1 cellular context compared by ENCODE assay signal in genomic region chr22:19432092-19432844, GRCh38.
TF ChIP-seq lines count a peak whose summit lies in the region.

TSS of gene MRPL40 (plus strand) at chr22:19432545. CDS start at chr22:19432555, 10 bp downstream.

TF ChIP-seq in K562, 482 proteins besides CTCF, POLR2A, EP300 and RAD21 (continued from another document and continues in another):
- TF ChIP-seq GMEB1 (CRISPR knock-in tag; IDR thresholded peaks at IDR 0.05): peak; percentile 100
- TF ChIP-seq POLR2B (IDR thresholded peaks at IDR 0.05; ENCODE audit: low read depth, partially characterized antibody): no peak
- TF ChIP-seq STAG1 (CRISPR knock-in tag; IDR thresholded peaks at IDR 0.05; ENCODE audit: borderline replicate concordance): no peak
- peak; percentile 94 for TF ChIP-seq REST (CRISPR knock-in tag; IDR thresholded peaks at IDR 0.05; ENCODE audit: low read depth)
- no peak for TF ChIP-seq FOXA1 (IDR thresholded peaks at IDR 0.05; ENCODE audit: borderline replicate concordance)
- no peak for TF ChIP-seq POLR2AphosphoS5 (IDR thresholded peaks at IDR 0.05; ENCODE audit: control insufficient read depth, insufficient read depth, low read depth, low read length)
- TF ChIP-seq UBTF (IDR thresholded peaks at IDR 0.05; ENCODE audit: borderline replicate concordance in 1 of 2, low read depth in 2 of 2, low read length in 2 of 2): no peak
- TF ChIP-seq ZNF263 (CRISPR knock-in tag; IDR thresholded peaks at IDR 0.05; ENCODE audit: borderline replicate concordance): no peak
- no peak for TF ChIP-seq NFE2 (IDR thresholded peaks at IDR 0.05; ENCODE audit: low read depth)
- peak; percentile 98 for TF ChIP-seq CGGBP1 (CRISPR knock-in tag; IDR thresholded peaks at IDR 0.05)
- no peak for TF ChIP-seq BCLAF1 (IDR thresholded peaks at IDR 0.05; ENCODE audit: borderline replicate concordance in 1 of 2, control insufficient read depth in 1 of 2, low read depth in 2 of 2, low read length in 1 of 2)
- no peak for TF ChIP-seq MECOM (CRISPR knock-in tag; IDR thresholded peaks at IDR 0.05)
- no peak for TF ChIP-seq NFATC3 (IDR thresholded peaks at IDR 0.05)
- peak; percentile 98 for TF ChIP-seq MXI1 (IDR thresholded peaks at IDR 0.05; ENCODE audit: low read depth, low read length)
- TF ChIP-seq ZNF280A (IDR thresholded peaks at IDR 0.05; ENCODE audit: low read depth, partially characterized antibody): no peak
- TF ChIP-seq SRSF3 (IDR thresholded peaks at IDR 0.05; ENCODE audit: insufficient read depth, low read length): no peak; the same call in 1 of the 2 replicates
- peak; percentile 98 for TF ChIP-seq HIVEP1 (CRISPR knock-in tag; IDR thresholded peaks at IDR 0.05)
- no peak for TF ChIP-seq USF1 (CRISPR knock-in tag; IDR thresholded peaks at IDR 0.05)
- TF ChIP-seq ZNF644 (tag; IDR thresholded peaks at IDR 0.05; ENCODE audit: low read depth): no peak
- TF ChIP-seq FOXK1 (CRISPR knock-in tag; IDR thresholded peaks at IDR 0.05; ENCODE audit: borderline replicate concordance): no peak
- TF ChIP-seq TAF9B (IDR thresholded peaks at IDR 0.05; ENCODE audit: partially characterized antibody): no peak
- no peak for TF ChIP-seq MBD1 (CRISPR knock-in tag; IDR thresholded peaks at IDR 0.05)
- no peak for TF ChIP-seq TSC22D4 (tag; IDR thresholded peaks at IDR 0.05)
- TF ChIP-seq DACH1 (IDR thresholded peaks at IDR 0.05; ENCODE audit: partially characterized antibody): no peak
- no peak for TF ChIP-seq THAP7 (CRISPR knock-in tag; IDR thresholded peaks at IDR 0.05)
- TF ChIP-seq TCF15 (CRISPR knock-in tag; IDR thresholded peaks at IDR 0.05): no peak; the same call in 1 of the 2 replicates
- peak; percentile 1 for TF ChIP-seq ZNF695 (CRISPR knock-in tag; IDR thresholded peaks at IDR 0.05)
- no peak for TF ChIP-seq L3MBTL2 (IDR thresholded peaks at IDR 0.05)
- TF ChIP-seq TBL1XR1 (IDR thresholded peaks at IDR 0.05; ENCODE audit: low read length in 2 of 2): peak; percentile 97
- no peak for TF ChIP-seq ADNP (tag; IDR thresholded peaks at IDR 0.05)
- no peak for TF ChIP-seq SUPT5H (IDR thresholded peaks at IDR 0.05)
- no peak for TF ChIP-seq ZFP30 (CRISPR knock-in tag; IDR thresholded peaks at IDR 0.05; ENCODE audit: borderline replicate concordance)
- TF ChIP-seq ZNF311 (CRISPR knock-in tag; IDR thresholded peaks at IDR 0.05): peak; percentile 12; the same call in 1 of the 2 replicates
- TF ChIP-seq CBFA2T3 (IDR thresholded peaks at IDR 0.05): no peak
- no peak for TF ChIP-seq NFIX (CRISPR knock-in tag; IDR thresholded peaks at IDR 0.05; ENCODE audit: low read depth)
- no peak for TF ChIP-seq CSDE1 (IDR thresholded peaks at IDR 0.05)
- no peak for TF ChIP-seq SMARCA4 (IDR thresholded peaks at IDR 0.05)
- no peak for TF ChIP-seq ID3 (CRISPR knock-in tag; IDR thresholded peaks at IDR 0.05)
- TF ChIP-seq ID3 (tag; IDR thresholded peaks at IDR 0.05): no peak
- TF ChIP-seq ATF6 (CRISPR knock-in tag; IDR thresholded peaks at IDR 0.05): no peak
- no peak for TF ChIP-seq E2F5 (CRISPR knock-in tag; IDR thresholded peaks at IDR 0.05)
- no peak for TF ChIP-seq GTF2E2 (tag; IDR thresholded peaks at IDR 0.05)
- TF ChIP-seq COPS2 (conservative IDR thresholded peaks at IDR 0.05): no peak
- TF ChIP-seq BRF1 (IDR thresholded peaks at IDR 0.05; ENCODE audit: borderline replicate concordance, extremely low read depth, insufficient read length): no peak
- no peak for TF ChIP-seq TCF7 (IDR thresholded peaks at IDR 0.05; ENCODE audit: borderline replicate concordance)
